In the genomic region with DNA sequence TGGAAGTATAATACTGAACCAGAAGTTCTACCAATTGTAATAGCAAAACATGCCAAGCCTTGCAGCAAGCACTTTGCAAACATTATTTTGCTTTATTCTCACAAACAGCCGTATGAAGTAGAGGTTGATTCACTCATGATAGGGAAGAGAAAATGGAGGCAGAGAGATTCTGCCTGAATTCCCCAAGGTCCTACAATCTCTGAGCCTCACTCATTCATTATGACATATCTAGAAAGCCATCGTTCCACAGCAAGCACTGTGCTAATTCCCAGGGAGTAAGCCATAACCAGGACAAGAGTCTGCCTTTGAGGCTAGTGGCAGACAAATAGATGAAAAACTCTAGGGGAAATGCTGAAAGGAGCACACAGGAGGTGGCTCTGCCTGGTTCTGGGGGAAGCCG, we compare ENCODE assay signal across 8 cellular contexts.
"Had no signal": no experiment of that assay in that cellular context is flagged by ENCODE, and none has a peak within 500 bp of the region (broad histone marks: within the 10 kb centered on the region; RNA-seq: fewer than 3 reads in every experiment).

No MANE protein-coding gene starts in this region.

- H3K4me3 Mint-ChIP-seq: HFFc6 had no signal

- H3K27ac Mint-ChIP-seq: HFFc6 had no signal

- DNase-seq: GM23248, GOT3, H7, HFFc6, KG1 had no signal

- ATAC-seq: HCT116, HepG2, K562 had no signal

- FAIRE-seq: HepG2, K562 had no signal
